29 cellular contexts compared by ENCODE assay signal in the genomic region with DNA sequence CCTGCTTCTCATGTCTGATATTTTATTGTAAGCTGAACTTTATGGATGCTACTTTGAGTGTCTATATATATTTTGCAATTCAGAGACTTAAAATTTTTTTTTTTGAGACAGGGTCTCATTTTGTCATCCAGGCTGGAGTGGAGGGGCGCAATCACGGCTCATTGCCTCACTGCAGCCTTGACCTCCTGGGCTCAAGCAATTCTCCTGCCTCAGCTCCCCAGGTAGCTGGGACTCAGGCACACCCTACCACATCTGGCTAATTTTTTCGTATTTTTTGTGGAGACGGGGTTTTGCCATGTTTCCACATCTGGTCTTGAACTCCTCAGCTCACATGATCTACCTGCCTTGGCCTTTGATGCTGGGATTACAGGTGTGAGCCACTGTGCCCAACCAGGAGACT.
"Had no signal": no experiment of that assay in that cellular context is flagged by ENCODE, and none has a peak within 500 bp of the region (broad histone marks: within the 10 kb centered on the region; RNA-seq: fewer than 3 reads in every experiment).

No MANE protein-coding gene starts in this region.

- H3K4me1 ChIP-seq: adrenal gland, ascending aorta, body of pancreas, breast epithelium had no signal

- H3K4me3 ChIP-seq: adrenal gland, ascending aorta, body of pancreas, breast epithelium, cardiac muscle cell had no signal

- DNase-seq: activated effector memory CD4-positive, alpha-beta T cell treated with anti-CD3 and anti-CD28 coated beads, Interleukin-2, amount 50 U/mL, for 16 hours; activated effector memory CD4-positive, alpha-beta T cell treated with Interleukin-2 at 50 U/mL for 16 hours; activated gamma-delta T cell; activated gamma-delta T cell treated with Interleukin-2 at 50 U/mL for 16 hours; activated naive CD4-positive, alpha-beta T cell; activated naive CD4-positive, alpha-beta T cell treated with anti-CD3 and anti-CD28 coated beads for 36 hours; activated naive CD4-positive, alpha-beta T cell treated with anti-CD3 and anti-CD28 coated beads, Interleukin-2, amount 10 ng/mL, durations not matched to agents 7 days and 5 days; activated naive CD4-positive, alpha-beta T cell treated with anti-CD3 and anti-CD28 coated beads, Interleukin-2, amount 50 U/mL, for 16 hours; activated naive CD4-positive, alpha-beta T cell treated with Interleukin-2 at 50 U/mL for 16 hours; activated naive CD8-positive, alpha-beta T cell treated with anti-CD3 and anti-CD28 coated beads for 36 hours; activated naive CD8-positive, alpha-beta T cell treated with anti-CD3 and anti-CD28 coated beads, Interleukin-2, amount 10 ng/mL, durations not matched to agents 7 days and 5 days; activated naive CD8-positive, alpha-beta T cell treated with anti-CD3 and anti-CD28 coated beads, Interleukin-2, amount 50 U/mL, for 24 hours; activated T-cell treated with anti-CD3 and anti-CD28 coated beads, Interleukin-2, amount 50 U/mL, for 24 hours; activated T-cell treated with anti-CD3 and anti-CD28 coated beads, Interleukin-2, amount 50 U/mL, for 4 hours; activated T-cell treated with anti-CD3 and anti-CD28 coated beads, Interleukin-2, amount 50 U/mL, for 48 hours; activated T-cell treated with anti-CD3 and anti-CD28 coated beads, Interleukin-2, amount 50 U/mL, for 72 hours; adrenal gland; amniotic stem cell; amygdala; anterior cingulate cortex; aorta; body of pancreas; brain microvascular endothelial cell; caudate nucleus; central memory CD4-positive, alpha-beta T cell; cerebellar nuclear complex had no signal

- H3K36me3 ChIP-seq: adrenal gland, ascending aorta, brain microvascular endothelial cell, breast epithelium, cardiac muscle cell had no signal

- H3K27me3 ChIP-seq: adrenal gland, ascending aorta, body of pancreas, brain microvascular endothelial cell, breast epithelium had no signal

- H3K27ac ChIP-seq: adrenal gland, ascending aorta, body of pancreas, brain microvascular endothelial cell, breast epithelium, cardiac muscle cell had no signal
